Comparison of ENCODE assay signal across 40 cellular contexts in genomic region chr2:36174920-36175319, GRCh38.
"Had no signal": no experiment of that assay in that cellular context is flagged by ENCODE, and none has a peak within 500 bp of the region (broad histone marks: within the 10 kb centered on the region; RNA-seq: fewer than 3 reads in every experiment).

No MANE protein-coding gene starts in this region.

- H3K4me3 Mint-ChIP-seq: activated naive CD4-positive, alpha-beta T cell treated with anti-CD3 and anti-CD28 coated beads for 36 hours; activated naive CD4-positive, alpha-beta T cell treated with anti-CD3 and anti-CD28 coated beads, Interleukin-2, amount 10 ng/mL, durations not matched to agents 7 days and 5 days; activated naive CD4-positive, alpha-beta T cell treated with anti-CD3 and anti-CD28 coated beads, Interleukin-2, amount 50 U/mL, for 24 hours; activated naive CD8-positive, alpha-beta T cell; activated naive CD8-positive, alpha-beta T cell treated with anti-CD3 and anti-CD28 coated beads for 36 hours; activated naive CD8-positive, alpha-beta T cell treated with anti-CD3 and anti-CD28 coated beads, Interleukin-2, amount 10 ng/mL, durations not matched to agents 7 days and 5 days; activated naive CD8-positive, alpha-beta T cell treated with anti-CD3 and anti-CD28 coated beads, Interleukin-2, amount 50 U/mL, for 24 hours; activated T-cell treated with anti-CD3 and anti-CD28 coated beads, Interleukin-2, amount 50 U/mL, for 24 hours; activated T-cell treated with anti-CD3 and anti-CD28 coated beads, Interleukin-2, amount 50 U/mL, for 4 hours; activated T-cell treated with anti-CD3 and anti-CD28 coated beads, Interleukin-2, amount 50 U/mL, for 72 hours; activated T-helper 1 cell treated with anti-CD3 and anti-CD28 coated beads, Interleukin-12 subunit alpha, Interleukin-12 subunit beta, Interleukin-2, Interleukin-4 antibody, amounts not matched to agents 30 ng/mL and 10 ng/mL and 1 ng/mL, durations not matched to agents 14 hours and 24 hours and 36 hours; activated T-helper 17 cell treated with anti-CD3 and anti-CD28 coated beads, Interleukin-2, amount 50 U/mL, for 72 hours; brain; central memory CD8-positive, alpha-beta T cell had no signal

- H3K27me3 Mint-ChIP-seq: activated naive CD4-positive, alpha-beta T cell treated with anti-CD3 and anti-CD28 coated beads, Interleukin-2, amount 50 U/mL, for 24 hours; activated naive CD8-positive, alpha-beta T cell; activated naive CD8-positive, alpha-beta T cell treated with anti-CD3 and anti-CD28 coated beads for 36 hours; activated naive CD8-positive, alpha-beta T cell treated with anti-CD3 and anti-CD28 coated beads, Interleukin-2, amount 50 U/mL, for 24 hours; activated T-cell treated with anti-CD3 and anti-CD28 coated beads, Interleukin-2, amount 50 U/mL, for 24 hours; activated T-helper 17 cell treated with anti-CD3 and anti-CD28 coated beads, Interleukin-2, amount 50 U/mL, for 72 hours; brain; central memory CD8-positive, alpha-beta T cell had no signal

- H3K36me3 Mint-ChIP-seq: activated naive CD4-positive, alpha-beta T cell treated with anti-CD3 and anti-CD28 coated beads, Interleukin-2, amount 10 ng/mL, durations not matched to agents 7 days and 5 days; activated naive CD4-positive, alpha-beta T cell treated with anti-CD3 and anti-CD28 coated beads, Interleukin-2, amount 50 U/mL, for 24 hours; activated naive CD4-positive, alpha-beta T cell treated with anti-CD3 and anti-CD28 coated beads, Interleukin-2, amount 50 U/mL, for 72 hours; activated naive CD8-positive, alpha-beta T cell; activated naive CD8-positive, alpha-beta T cell treated with anti-CD3 and anti-CD28 coated beads for 36 hours; activated naive CD8-positive, alpha-beta T cell treated with anti-CD3 and anti-CD28 coated beads, Interleukin-2, amount 10 ng/mL, durations not matched to agents 7 days and 5 days; brain had no signal

- FAIRE-seq: astrocyte, bronchial epithelial cell had no signal

- DNase-seq: activated effector memory CD4-positive, alpha-beta T cell treated with anti-CD3 and anti-CD28 coated beads, Interleukin-2, amount 50 U/mL, for 16 hours; activated effector memory CD4-positive, alpha-beta T cell treated with Interleukin-2 at 50 U/mL for 16 hours; activated gamma-delta T cell; activated gamma-delta T cell treated with Interleukin-2 at 50 U/mL for 16 hours; activated naive CD4-positive, alpha-beta T cell; activated naive CD4-positive, alpha-beta T cell treated with anti-CD3 and anti-CD28 coated beads for 36 hours; activated naive CD4-positive, alpha-beta T cell treated with anti-CD3 and anti-CD28 coated beads, Interleukin-2, amount 10 ng/mL, durations not matched to agents 7 days and 5 days; activated naive CD4-positive, alpha-beta T cell treated with anti-CD3 and anti-CD28 coated beads, Interleukin-2, amount 50 U/mL, for 16 hours; activated naive CD4-positive, alpha-beta T cell treated with Interleukin-2 at 50 U/mL for 16 hours; activated naive CD8-positive, alpha-beta T cell treated with anti-CD3 and anti-CD28 coated beads for 36 hours; activated naive CD8-positive, alpha-beta T cell treated with anti-CD3 and anti-CD28 coated beads, Interleukin-2, amount 10 ng/mL, durations not matched to agents 7 days and 5 days; activated naive CD8-positive, alpha-beta T cell treated with anti-CD3 and anti-CD28 coated beads, Interleukin-2, amount 50 U/mL, for 24 hours; activated T-cell treated with anti-CD3 and anti-CD28 coated beads, Interleukin-2, amount 50 U/mL, for 1 hour; activated T-cell treated with anti-CD3 and anti-CD28 coated beads, Interleukin-2, amount 50 U/mL, for 24 hours; activated T-cell treated with anti-CD3 and anti-CD28 coated beads, Interleukin-2, amount 50 U/mL, for 4 hours; activated T-cell treated with anti-CD3 and anti-CD28 coated beads, Interleukin-2, amount 50 U/mL, for 48 hours; activated T-cell treated with anti-CD3 and anti-CD28 coated beads, Interleukin-2, amount 50 U/mL, for 72 hours; adrenal gland; amniotic stem cell; amygdala; anterior cingulate cortex; aorta; body of pancreas; brain microvascular endothelial cell; caudate nucleus; central memory CD4-positive, alpha-beta T cell; cerebellar nuclear complex had no signal

- H3K27me3 ChIP-seq: adrenal gland, ascending aorta, body of pancreas, brain microvascular endothelial cell, breast epithelium, cardiac muscle cell had no signal

- ATAC-seq: activated naive CD4-positive, alpha-beta T cell treated with anti-CD3 and anti-CD28 coated beads, Interleukin-2, amount 50 U/mL, for 72 hours; activated naive CD8-positive, alpha-beta T cell treated with anti-CD3 and anti-CD28 coated beads, Interleukin-2, amount 50 U/mL, for 24 hours; activated T-cell treated with anti-CD3 and anti-CD28 coated beads, Interleukin-2, amount 50 U/mL, for 4 hours; activated T-cell treated with anti-CD3 and anti-CD28 coated beads, Interleukin-2, amount 50 U/mL, for 72 hours; activated T-helper 17 cell treated with anti-CD3 and anti-CD28 coated beads, Interleukin-2, amount 50 U/mL, for 72 hours; body of pancreas had no signal

- H3K36me3 ChIP-seq: adrenal gland, ascending aorta, brain microvascular endothelial cell, breast epithelium, cardiac muscle cell had no signal

- H3K27ac ChIP-seq: adrenal gland, ascending aorta, body of pancreas, brain microvascular endothelial cell, cardiac muscle cell had no signal

- H3K27ac Mint-ChIP-seq: activated naive CD4-positive, alpha-beta T cell treated with anti-CD3 and anti-CD28 coated beads for 36 hours; activated naive CD4-positive, alpha-beta T cell treated with anti-CD3 and anti-CD28 coated beads, Interleukin-2, amount 10 ng/mL, durations not matched to agents 7 days and 5 days; activated naive CD4-positive, alpha-beta T cell treated with anti-CD3 and anti-CD28 coated beads, Interleukin-2, amount 50 U/mL, for 24 hours; activated naive CD4-positive, alpha-beta T cell treated with anti-CD3 and anti-CD28 coated beads, Interleukin-2, amount 50 U/mL, for 72 hours; activated naive CD8-positive, alpha-beta T cell; activated naive CD8-positive, alpha-beta T cell treated with anti-CD3 and anti-CD28 coated beads for 36 hours; activated naive CD8-positive, alpha-beta T cell treated with anti-CD3 and anti-CD28 coated beads, Interleukin-2, amount 10 ng/mL, durations not matched to agents 7 days and 5 days; activated naive CD8-positive, alpha-beta T cell treated with anti-CD3 and anti-CD28 coated beads, Interleukin-2, amount 50 U/mL, for 24 hours; activated T-cell treated with anti-CD3 and anti-CD28 coated beads, Interleukin-2, amount 50 U/mL, for 24 hours; activated T-cell treated with anti-CD3 and anti-CD28 coated beads, Interleukin-2, amount 50 U/mL, for 72 hours; activated T-helper 1 cell treated with anti-CD3 and anti-CD28 coated beads, Interleukin-12 subunit alpha, Interleukin-12 subunit beta, Interleukin-2, Interleukin-4 antibody, amounts not matched to agents 30 ng/mL and 10 ng/mL and 1 ng/mL, durations not matched to agents 14 hours and 24 hours and 36 hours; activated T-helper 17 cell treated with anti-CD3 and anti-CD28 coated beads, Interleukin-2, amount 50 U/mL, for 72 hours; activated T-helper 2 cell treated with anti-CD3 and anti-CD28 coated beads, Interferon-gamma antibody, Interleukin-2, Interleukin-4, amounts not matched to agents 10 μg/mL and 5 μg/mL and 100 μg/mL, durations not matched to agents 14 hours and 24 hours and 36 hours; brain had no signal

- H3K9me3 ChIP-seq: adrenal gland, ascending aorta, body of pancreas, breast epithelium had no signal

- H3K4me1 ChIP-seq: adrenal gland, ascending aorta had no signal

- H3K4me3 ChIP-seq: adrenal gland, ascending aorta, body of pancreas, breast epithelium, cardiac muscle cell had no signal

- H3K9me3 Mint-ChIP-seq: activated naive CD4-positive, alpha-beta T cell treated with anti-CD3 and anti-CD28 coated beads, Interleukin-2, amount 50 U/mL, for 24 hours; activated naive CD4-positive, alpha-beta T cell treated with anti-CD3 and anti-CD28 coated beads, Interleukin-2, amount 50 U/mL, for 72 hours; activated naive CD8-positive, alpha-beta T cell treated with anti-CD3 and anti-CD28 coated beads for 36 hours; activated naive CD8-positive, alpha-beta T cell treated with anti-CD3 and anti-CD28 coated beads, Interleukin-2, amount 10 ng/mL, durations not matched to agents 7 days and 5 days; activated naive CD8-positive, alpha-beta T cell treated with anti-CD3 and anti-CD28 coated beads, Interleukin-2, amount 50 U/mL, for 24 hours; activated T-cell treated with anti-CD3 and anti-CD28 coated beads, Interleukin-2, amount 50 U/mL, for 24 hours; activated T-cell treated with anti-CD3 and anti-CD28 coated beads, Interleukin-2, amount 50 U/mL, for 72 hours; activated T-helper 1 cell treated with anti-CD3 and anti-CD28 coated beads, Interleukin-12 subunit alpha, Interleukin-12 subunit beta, Interleukin-2, Interleukin-4 antibody, amounts not matched to agents 30 ng/mL and 10 ng/mL and 1 ng/mL, durations not matched to agents 14 hours and 24 hours and 36 hours; activated T-helper 17 cell treated with anti-CD3 and anti-CD28 coated beads, Interleukin-2, amount 50 U/mL, for 72 hours; activated T-helper 2 cell treated with anti-CD3 and anti-CD28 coated beads, Interferon-gamma antibody, Interleukin-2, Interleukin-4, amounts not matched to agents 10 μg/mL and 5 μg/mL and 100 μg/mL, durations not matched to agents 14 hours and 24 hours and 36 hours; central memory CD8-positive, alpha-beta T cell had no signal

- H3K4me1 Mint-ChIP-seq: activated naive CD4-positive, alpha-beta T cell treated with anti-CD3 and anti-CD28 coated beads, Interleukin-2, amount 10 ng/mL, durations not matched to agents 7 days and 5 days; activated naive CD4-positive, alpha-beta T cell treated with anti-CD3 and anti-CD28 coated beads, Interleukin-2, amount 50 U/mL, for 24 hours; activated naive CD8-positive, alpha-beta T cell treated with anti-CD3 and anti-CD28 coated beads, Interleukin-2, amount 10 ng/mL, durations not matched to agents 7 days and 5 days; activated T-helper 17 cell treated with anti-CD3 and anti-CD28 coated beads, Interleukin-2, amount 50 U/mL, for 72 hours; central memory CD8-positive, alpha-beta T cell had no signal
